8 cellular contexts compared by ENCODE assay signal in the genomic region with DNA sequence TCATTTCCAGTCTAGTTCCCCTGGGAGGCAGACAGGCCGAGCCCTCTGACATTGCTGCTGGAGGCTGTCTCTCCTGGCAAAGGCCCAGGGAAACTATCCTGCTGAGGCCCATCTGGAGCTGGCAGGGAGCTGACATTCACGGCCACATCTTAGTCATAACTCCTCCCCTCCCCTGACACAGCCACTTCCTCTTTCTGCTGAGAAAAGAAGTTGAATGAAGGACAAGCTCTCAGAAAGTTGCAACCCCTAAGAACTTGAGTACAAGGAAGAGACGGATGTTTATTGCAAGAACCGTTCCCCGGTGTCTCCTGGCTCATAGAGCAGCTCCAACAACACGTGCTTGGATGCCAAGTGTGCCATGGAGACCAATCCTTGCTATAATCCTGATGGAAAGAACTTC. TPM values are rescaled to one million over a fixed set of nuclear protein-coding genes. Genes with fewer than 3 reads are reported as not detected.
DNase-seq lines count a peak whose midpoint lies in the region; ATAC-seq lines count a peak whose summit lies in the region.
"Not testable (repeated sequence)": the region's sequence is repeated elsewhere in the genome, so short reads cannot be mapped to it uniquely, and the experiment has no call there.

No MANE protein-coding gene starts in this region.

- ATAC-seq in GM19452 (IDR thresholded peaks at IDR 0.05; ENCODE audit: unreplicated experiment) (peak; percentile 99), HG03135 (IDR thresholded peaks at IDR 0.05; ENCODE audit: unreplicated experiment) (peak; percentile 94), left lobe of liver (peak; percentile 88)
- ATAC-seq in activated CD4-positive, alpha-beta T cell treated with anti-CD3 and anti-CD28 coated beads for 36 hours, result peak; percentile 96

- H3K27me3 ChIP-seq in CD8-positive, alpha-beta memory T cell (ENCODE audit: insufficient read depth, low read length, poor library complexity, severe bottlenecking), result not testable (repeated sequence)

- H3K4me3 Mint-ChIP-seq in CD8-positive, alpha-beta memory T cell, result peak overlapping the region in 2 of 7 donors; percentile 60 to 69
- not testable (repeated sequence) for H3K4me3 Mint-ChIP-seq in activated CD4-positive, alpha-beta T cell treated with anti-CD3 and anti-CD28 coated beads for 36 hours

- not testable (repeated sequence) for H3K9me3 ChIP-seq in CD8-positive, alpha-beta memory T cell (ENCODE audit: low read length)

- intact Hi-C loops in activated CD4-positive, alpha-beta T cell treated with anti-CD3 and anti-CD28 coated beads for 36 hours (cut with DNase I, micrococcal nuclease), result not testable (repeated sequence)

- H3K36me3 ChIP-seq in CD8-positive, alpha-beta memory T cell (ENCODE audit: insufficient read depth, low read length), result not testable (repeated sequence)

- H3K4me1 ChIP-seq in CD8-positive, alpha-beta memory T cell (ENCODE audit: insufficient read depth, low read length), result not testable (repeated sequence)

- not testable (repeated sequence) for H3K27me3 Mint-ChIP-seq in CD8-positive, alpha-beta memory T cell; activated CD4-positive, alpha-beta T cell treated with anti-CD3 and anti-CD28 coated beads for 36 hours

- not testable (repeated sequence) for H3K4me3 ChIP-seq in CD8-positive, alpha-beta memory T cell (ENCODE audit: low read length)

- H3K36me3 Mint-ChIP-seq in CD8-positive, alpha-beta memory T cell; activated CD4-positive, alpha-beta T cell treated with anti-CD3 and anti-CD28 coated beads for 36 hours (ENCODE audit: low read depth): not testable (repeated sequence)

- H3K4me1 Mint-ChIP-seq in CD8-positive, alpha-beta memory T cell, result peaks cover 4 to 24% (median 8%) of the 10 kb centered on the region in 3 donors
- peaks cover 13% of the 10 kb centered on the region for H3K4me1 Mint-ChIP-seq in activated CD4-positive, alpha-beta T cell treated with anti-CD3 and anti-CD28 coated beads for 36 hours

- CTCF ChIA-PET in CD8-positive, alpha-beta memory T cell (lab: Charles Lee); activated CD4-positive, alpha-beta T cell treated with anti-CD3 and anti-CD28 coated beads for 36 hours (lab: Charles Lee): not testable (repeated sequence)

- H3K27ac Mint-ChIP-seq in CD8-positive, alpha-beta memory T cell, result peak overlapping the region in 4 of 8 donors; percentile 41 to 83 (median 56)
- peak overlapping the region; percentile 67 for H3K27ac Mint-ChIP-seq in activated CD4-positive, alpha-beta T cell treated with anti-CD3 and anti-CD28 coated beads for 36 hours

- POLR2A ChIA-PET in CD8-positive, alpha-beta memory T cell (lab: Charles Lee), result interaction anchor here (0.6 kb wide), 1 partner anchor 20 kb away, joined by 4 read pairs; no protein-coding TSS in a partner anchor
- POLR2A ChIA-PET in activated CD4-positive, alpha-beta T cell treated with anti-CD3 and anti-CD28 coated beads for 36 hours (lab: Charles Lee), result not testable (repeated sequence)

- peak in 3 of 5 donors; percentile 8 to 65 (median 42) for DNase-seq in CD8-positive, alpha-beta memory T cell
- peak; percentile 80 for DNase-seq in NCI-H226
- DNase-seq in activated CD4-positive, alpha-beta T cell treated with anti-CD3 and anti-CD28 coated beads for 36 hours, result peak; percentile 75
- DNase-seq in central memory CD4-positive, alpha-beta T cell, result peak; percentile 34
- peak; percentile 57 for DNase-seq in left lobe of liver (ENCODE audit: low spot score)
- DNase-seq in stimulated activated CD8-positive, alpha-beta memory T cell treated with anti-CD3 and anti-CD28 coated beads, Interleukin-12 subunit alpha, Interleukin-12 subunit beta, amount 100 ng/mL, for 4 hours (ENCODE audit: low read depth), result peak; percentile 39

- H3K9me3 Mint-ChIP-seq in CD8-positive, alpha-beta memory T cell; activated CD4-positive, alpha-beta T cell treated with anti-CD3 and anti-CD28 coated beads for 36 hours (ENCODE audit: low read depth): not testable (repeated sequence)

- H3K27ac ChIP-seq in CD8-positive, alpha-beta memory T cell (ENCODE audit: low read depth, low read length), result not testable (repeated sequence)

RNA-seq across cellular contexts. Expression of a gene that starts 21.1 kb away (rescaled TPM):
- 10 to 100 TPM; 19.0 to 19.2 TPM for total RNA-seq in CD8-positive, alpha-beta memory T cell
- polyA plus RNA-seq in CD8-positive, alpha-beta memory T cell, result 10.6 TPM
- total RNA-seq in activated CD4-positive, alpha-beta T cell treated with anti-CD3 and anti-CD28 coated beads for 36 hours, result 1 to 10 TPM; 9.0 to 9.9 TPM
- 4.4 TPM for total RNA-seq in left lobe of liver
